ENCODE assay signal across 23 cellular contexts in the genomic region with DNA sequence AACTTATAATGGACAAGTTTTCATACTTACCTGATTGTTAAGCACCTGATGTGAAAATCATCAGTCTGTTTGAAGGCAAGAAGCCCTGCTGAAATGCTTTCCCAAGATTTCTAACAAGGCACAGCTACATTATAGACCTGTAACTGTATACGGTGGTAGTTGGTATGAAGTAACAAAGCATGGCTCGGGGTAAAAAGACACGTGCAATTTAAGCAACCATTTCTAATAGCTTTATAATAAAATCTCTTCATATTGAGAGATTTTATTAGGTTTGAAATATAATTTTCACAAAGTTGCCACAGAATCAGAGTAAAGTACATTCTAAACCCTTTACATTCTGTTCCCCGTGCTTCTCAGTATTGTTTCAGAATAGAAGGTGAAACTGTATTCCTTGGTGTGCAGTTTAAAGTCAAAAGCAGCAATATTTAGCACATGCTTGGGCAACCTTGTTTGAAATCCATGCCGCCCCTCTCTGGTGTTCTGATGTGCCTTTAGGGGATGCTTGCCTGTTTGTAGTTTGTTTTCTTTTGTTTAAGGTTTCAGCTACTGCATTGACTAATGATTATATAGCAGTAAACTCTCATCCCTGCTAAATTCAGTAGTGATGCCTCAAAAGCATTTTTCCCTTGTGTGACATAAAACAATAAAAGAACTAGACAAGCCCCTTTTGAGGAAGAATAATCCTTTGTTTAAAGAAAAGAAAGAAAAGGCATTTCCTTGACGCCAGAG.
"Had no signal": no experiment of that assay in that cellular context is flagged by ENCODE, and none has a peak within 500 bp of the region (broad histone marks: within the 10 kb centered on the region; RNA-seq: fewer than 3 reads in every experiment).

No MANE protein-coding gene starts in this region.

- ATAC-seq: activated T-cell treated with anti-CD3 and anti-CD28 coated beads, Interleukin-2, amount 50 U/mL, for 4 hours; PC-3 had no signal

- H3K27me3 Mint-ChIP-seq: activated CD4-positive, alpha-beta memory T cell treated with anti-CD3 and anti-CD28 coated beads for 36 hours had no signal

- H3K9me3 Mint-ChIP-seq: activated CD4-positive, alpha-beta memory T cell treated with anti-CD3 and anti-CD28 coated beads for 36 hours; activated CD4-positive, alpha-beta T cell treated with anti-CD3 and anti-CD28 coated beads, Interleukin-2, amount 10 ng/mL, durations not matched to agents 7 days and 5 days; activated T-cell treated with anti-CD3 and anti-CD28 coated beads, Interleukin-2, amount 50 U/mL, for 4 hours; brain; central memory CD8-positive, alpha-beta T cell had no signal

- H3K36me3 Mint-ChIP-seq: activated CD4-positive, alpha-beta memory T cell treated with anti-CD3 and anti-CD28 coated beads for 36 hours; activated naive CD8-positive, alpha-beta T cell; brain had no signal

- H3K27ac Mint-ChIP-seq: activated CD4-positive, alpha-beta memory T cell treated with anti-CD3 and anti-CD28 coated beads for 36 hours; activated CD4-positive, alpha-beta T cell treated with anti-CD3 and anti-CD28 coated beads, Interleukin-2, amount 10 ng/mL, durations not matched to agents 7 days and 5 days; activated naive CD8-positive, alpha-beta T cell had no signal

- H3K27ac ChIP-seq: VCaP had no signal

- DNase-seq: activated CD4-positive, alpha-beta memory T cell treated with anti-CD3 and anti-CD28 coated beads for 36 hours; activated CD4-positive, alpha-beta T cell treated with anti-CD3 and anti-CD28 coated beads, Interleukin-2, amount 10 ng/mL, durations not matched to agents 7 days and 5 days; activated CD4-positive, CD25-positive, alpha-beta regulatory T cell; activated CD8-positive, alpha-beta memory T cell treated with anti-CD3 and anti-CD28 coated beads for 24 hours; activated effector memory CD4-positive, alpha-beta T cell treated with anti-CD3 and anti-CD28 coated beads, Interleukin-2, amount 50 U/mL, for 16 hours; activated naive CD4-positive, alpha-beta T cell treated with Interleukin-2 at 50 U/mL for 16 hours; activated T-cell treated with anti-CD3 and anti-CD28 coated beads, Interleukin-2, amount 50 U/mL, for 4 hours; amygdala; KG1; NCI-H1048; NCI-H1694; NCI-H2029 treated with DMSO at 0.1 percent for 48 hours; NCI-H345; NCI-H510A; NCI-H526 treated with DMSO at 0.1 percent for 48 hours; NK-92 treated with Interleukin-12 subunit alpha and Interleukin-12 subunit beta, amount 100 ng/mL, for 24 hours; PC-3; SHP77 treated with DMSO at 0.1 percent for 48 hours; T-helper 1 cell had no signal

- H3K4me3 Mint-ChIP-seq: activated CD4-positive, alpha-beta memory T cell treated with anti-CD3 and anti-CD28 coated beads for 36 hours; activated CD4-positive, alpha-beta T cell treated with anti-CD3 and anti-CD28 coated beads, Interleukin-2, amount 10 ng/mL, durations not matched to agents 7 days and 5 days; activated naive CD8-positive, alpha-beta T cell; activated T-cell treated with anti-CD3 and anti-CD28 coated beads, Interleukin-2, amount 50 U/mL, for 4 hours; brain; central memory CD8-positive, alpha-beta T cell had no signal

- H3K4me1 Mint-ChIP-seq: central memory CD8-positive, alpha-beta T cell had no signal
